2 cellular contexts compared by ENCODE assay signal in the genomic region with DNA sequence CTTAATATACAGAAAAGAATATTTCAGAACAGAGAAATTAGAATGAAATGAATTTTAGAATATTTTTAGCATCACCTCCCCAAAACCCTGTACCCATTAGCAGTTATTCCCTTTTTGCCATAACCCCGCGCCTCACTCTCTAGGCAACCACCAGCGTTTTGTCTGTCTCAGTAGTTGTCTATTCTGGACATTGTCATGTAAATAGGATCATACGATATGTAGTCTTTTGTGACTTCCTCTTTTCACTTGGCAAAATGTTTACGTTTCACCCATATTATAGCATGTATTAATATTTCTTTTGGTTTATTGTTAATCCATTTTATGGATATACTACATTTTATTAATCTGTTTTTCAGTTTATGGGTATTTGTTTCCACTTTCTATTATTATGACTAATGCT.
TF ChIP-seq lines count a peak whose summit lies in the region.

No MANE protein-coding gene starts in this region.

TF ChIP-seq in GM12891, 5 proteins besides CTCF, POLR2A, EP300 and RAD21:
- peak; percentile 88 for TF ChIP-seq SPI1 (IDR thresholded peaks at IDR 0.05; ENCODE audit: low read depth, low read length)
- TF ChIP-seq TAF1 (IDR thresholded peaks at IDR 0.05; ENCODE audit: low read depth, low read length), result no peak

TF ChIP-seq in GM12878, 131 proteins besides CTCF, POLR2A, EP300 and RAD21:
- no peak for TF ChIP-seq ZNF622 (IDR thresholded peaks at IDR 0.05)
- TF ChIP-seq ESRRA (IDR thresholded peaks at IDR 0.05; ENCODE audit: low read length), result no peak
- no peak for TF ChIP-seq RFX5 (IDR thresholded peaks at IDR 0.05; ENCODE audit: low read depth, low read length)
- TF ChIP-seq SPI1 (IDR thresholded peaks at IDR 0.05; ENCODE audit: borderline replicate concordance, insufficient read depth, low read depth, low read length), result peak; percentile 87
TF ChIP-seq in GM12878: peak in this region for 1.
